In genomic region chr4:118889313-118889694, GRCh38 we compare ENCODE assay signal across 2 cellular contexts.
TF ChIP-seq lines count a peak whose summit lies in the region.

No MANE protein-coding gene starts in this region.

TF ChIP-seq in endothelial cell of umbilical vein, 7 proteins besides CTCF, POLR2A, EP300 and RAD21 (continued from another document):
- no peak for TF ChIP-seq MYC (IDR thresholded peaks at IDR 0.05; ENCODE audit: low read depth, low read length)
- TF ChIP-seq GATA2 (IDR thresholded peaks at IDR 0.05; ENCODE audit: insufficient read depth, insufficient read length, low read depth, low read length), result no peak
- no peak for TF ChIP-seq EZH2 (IDR thresholded peaks at IDR 0.05; ENCODE audit: borderline replicate concordance, low read depth, low read length, severe bottlenecking)
- no peak for TF ChIP-seq POLR2AphosphoS5 (IDR thresholded peaks at IDR 0.05; ENCODE audit: insufficient read depth, low read depth, low read length)
- TF ChIP-seq JUN (IDR thresholded peaks at IDR 0.05; ENCODE audit: borderline replicate concordance, insufficient read depth, insufficient read length, low read depth), result no peak

TF ChIP-seq in neural cell, 6 proteins besides CTCF, POLR2A, EP300 and RAD21 (continued from another document):
- no peak for TF ChIP-seq REST (IDR thresholded peaks at IDR 0.05; ENCODE audit: borderline replicate concordance)
- TF ChIP-seq EZH2 (IDR thresholded peaks at IDR 0.05; ENCODE audit: borderline replicate concordance, insufficient read depth, low read length, poor library complexity, severe bottlenecking), result no peak
